Comparison of ENCODE assay signal across 10 cellular contexts in genomic region chr1:40451238-40451585, GRCh38. TPM values are rescaled to one million over a fixed set of nuclear protein-coding genes. Genes with fewer than 3 reads are reported as not detected.
DNase-seq lines count a peak whose midpoint lies in the region; ATAC-seq and TF ChIP-seq lines count a peak whose summit lies in the region.
"Had no signal": no experiment of that assay in that cellular context is flagged by ENCODE, and none has a peak within 500 bp of the region (broad histone marks: within the 10 kb centered on the region; RNA-seq: fewer than 3 reads in every experiment).

No MANE protein-coding gene starts in this region.

- H3K4me1 ChIP-seq in adipocyte (ENCODE audit: control insufficient read depth, insufficient read depth, low read length) (peaks cover 9% of the 10 kb centered on the region), mesodermal cell (ENCODE audit: control insufficient read depth, insufficient read depth, low read length, poor library complexity, severe bottlenecking) (no peaks in the 10 kb centered on the region)
- H3K4me1 ChIP-seq: prostate gland had no signal

- H3K9me3 ChIP-seq in adipocyte (ENCODE audit: control insufficient read depth, low read length) (peaks cover 23% of the 10 kb centered on the region), mesodermal cell (ENCODE audit: control insufficient read depth, low read length) (peaks cover 34% of the 10 kb centered on the region)
- H3K9me3 ChIP-seq: prostate gland had no signal

- no peak for DNase-seq in CD14-positive monocyte (ENCODE audit: low spot score)
- DNase-seq in HFFc6 = no peak
- DNase-seq in adipocyte (ENCODE audit: low read depth) = no peak
- DNase-seq in NCI-H1092 treated with DMSO at 0.1 percent for 48 hours (lab: John Stamatoyannopoulos, UW) = no peak
- no peak for DNase-seq in pons (ENCODE audit: low spot score)
- DNase-seq: amniotic stem cell had no signal

- H3K4me3 ChIP-seq in adipocyte (ENCODE audit: low read length) (peak overlapping the region; percentile 89), mesodermal cell (ENCODE audit: extremely low read depth, insufficient read depth, low read length, poor library complexity, severe bottlenecking) (peak overlapping the region; percentile 66)

- intact Hi-C loops in CD14-positive monocyte (cut with micrococcal nuclease) = loop anchor here in 1 of 2 donors (10.0 kb wide), 1 partner anchor 64 kb away; no protein-coding TSS in a partner anchor

- peaks cover 20% of the 10 kb centered on the region for H3K4me1 Mint-ChIP-seq in CD14-positive monocyte
- H3K4me1 Mint-ChIP-seq in HFFc6 (ENCODE audit: low read depth) = peaks cover 23% of the 10 kb centered on the region

- H3K27me3 Mint-ChIP-seq in CD14-positive monocyte (ENCODE audit: low read depth in 3 of 3) = peaks cover 0 to 1% (median 0%) of the 10 kb centered on the region in 3 donors
- no peaks in the 10 kb centered on the region; the same call in 1 of the 2 replicates for H3K27me3 Mint-ChIP-seq in HFFc6 (ENCODE audit: insufficient read depth)

- ATAC-seq in HG03469 (IDR thresholded peaks at IDR 0.05; ENCODE audit: unreplicated experiment) (no peak), HG02885 (IDR thresholded peaks at IDR 0.05; ENCODE audit: poor library complexity, unreplicated experiment) (no peak)

- WGBS in mesodermal cell (ENCODE audit: insufficient coverage in 2 of 2), 2 experiments = no CpG with 5 or more reads among the region's 1 CpG

- H3K4me3 Mint-ChIP-seq in CD14-positive monocyte = peak overlapping the region; percentile 88 to 92
- peak overlapping the region; percentile 93 for H3K4me3 Mint-ChIP-seq in HFFc6

- H3K36me3 ChIP-seq in adipocyte (ENCODE audit: control insufficient read depth, insufficient read depth, low read length, severe bottlenecking) = peaks cover 3% of the 10 kb centered on the region
- peaks cover 32% of the 10 kb centered on the region for H3K36me3 ChIP-seq in mesodermal cell (ENCODE audit: control insufficient read depth, insufficient read depth, low read length)
- H3K36me3 ChIP-seq: prostate gland had no signal

- H3K27ac Mint-ChIP-seq in CD14-positive monocyte (peak overlapping the region in 1 of 7 donors; percentile 69), HFFc6 (peak overlapping the region; percentile 85)

- H3K27ac ChIP-seq in mesodermal cell (ENCODE audit: low read depth, low read length, severe bottlenecking) = peak overlapping the region; percentile 93
- H3K27ac ChIP-seq: prostate gland had no signal

- peaks cover 14 to 28% of the 10 kb centered on the region in 2 donors for H3K36me3 Mint-ChIP-seq in CD14-positive monocyte
- peaks cover 56% of the 10 kb centered on the region for H3K36me3 Mint-ChIP-seq in HFFc6 (ENCODE audit: low read depth)

- H3K27me3 ChIP-seq in adipocyte (replicated peaks; ENCODE audit: control insufficient read depth, insufficient read depth, low read length) = no peaks in the 10 kb centered on the region

- H3K9me3 Mint-ChIP-seq in CD14-positive monocyte (peaks cover 23 to 68% (median 62%) of the 10 kb centered on the region in 7 donors), HFFc6 (peaks cover 60% of the 10 kb centered on the region)

- no peak for TF ChIP-seq CTCF in CD14-positive monocyte (IDR thresholded peaks at IDR 0.05)
- no peak for TF ChIP-seq CTCF in HFFc6 (IDR thresholded peaks at IDR 0.05)

- H3K9ac ChIP-seq in adipocyte (ENCODE audit: low read length) = no peak overlapping the region

RNA-seq across cellular contexts. Expression of gene ZFP69B, which starts 0.9 kb away (rescaled TPM):
- polyA plus RNA-seq in CD14-positive monocyte = under 1 TPM in 1 of 2 donors, not detected in 1; 0.20 TPM
- 1 to 10 TPM; 3.2 to 4.3 (median 3.7) TPM for total RNA-seq in HFFc6 (2021; fragmentation: NEBNext Ultra II Directional; extraction: Animal tissue kit (Norgen Biotek cat#: 25700))
- 4.8 TPM for polyA plus RNA-seq in mesodermal cell (2013, experiment 1 of 2)
- polyA plus RNA-seq in mesodermal cell (2013, experiment 2 of 2) = 5.0 TPM

RNA-seq across cellular contexts. Expression of gene ZFP69, which starts 25.9 kb away (rescaled TPM):
- polyA plus RNA-seq in CD14-positive monocyte = 1 to 10 TPM; 2.5 to 3.8 TPM
- total RNA-seq in HFFc6 (2021; fragmentation: NEBNext Ultra II Directional; extraction: Animal tissue kit (Norgen Biotek cat#: 25700)) = 1 to 10 TPM in 4 of 6 experiments, under 1 TPM in 2; 0.17 to 2.2 (median 2.0) TPM
- 3.7 TPM for polyA plus RNA-seq in mesodermal cell (2013, experiment 1 of 2)
- polyA plus RNA-seq in mesodermal cell (2013, experiment 2 of 2) = 3.7 TPM

RNA-seq across cellular contexts. Expression of gene EXO5, which starts 57.4 kb away (rescaled TPM):
- polyA plus RNA-seq in CD14-positive monocyte = 1 to 10 TPM; 1.5 to 2.6 TPM
- 1 to 10 TPM; 7.4 to 8.6 (median 8.1) TPM for total RNA-seq in HFFc6 (2021; fragmentation: NEBNext Ultra II Directional; extraction: Animal tissue kit (Norgen Biotek cat#: 25700))
- polyA plus RNA-seq in mesodermal cell (2013, experiment 1 of 2) = 7.5 TPM
- 5.4 TPM for polyA plus RNA-seq in mesodermal cell (2013, experiment 2 of 2)
